ENCODE assay signal across 7 cellular contexts in the genomic region with DNA sequence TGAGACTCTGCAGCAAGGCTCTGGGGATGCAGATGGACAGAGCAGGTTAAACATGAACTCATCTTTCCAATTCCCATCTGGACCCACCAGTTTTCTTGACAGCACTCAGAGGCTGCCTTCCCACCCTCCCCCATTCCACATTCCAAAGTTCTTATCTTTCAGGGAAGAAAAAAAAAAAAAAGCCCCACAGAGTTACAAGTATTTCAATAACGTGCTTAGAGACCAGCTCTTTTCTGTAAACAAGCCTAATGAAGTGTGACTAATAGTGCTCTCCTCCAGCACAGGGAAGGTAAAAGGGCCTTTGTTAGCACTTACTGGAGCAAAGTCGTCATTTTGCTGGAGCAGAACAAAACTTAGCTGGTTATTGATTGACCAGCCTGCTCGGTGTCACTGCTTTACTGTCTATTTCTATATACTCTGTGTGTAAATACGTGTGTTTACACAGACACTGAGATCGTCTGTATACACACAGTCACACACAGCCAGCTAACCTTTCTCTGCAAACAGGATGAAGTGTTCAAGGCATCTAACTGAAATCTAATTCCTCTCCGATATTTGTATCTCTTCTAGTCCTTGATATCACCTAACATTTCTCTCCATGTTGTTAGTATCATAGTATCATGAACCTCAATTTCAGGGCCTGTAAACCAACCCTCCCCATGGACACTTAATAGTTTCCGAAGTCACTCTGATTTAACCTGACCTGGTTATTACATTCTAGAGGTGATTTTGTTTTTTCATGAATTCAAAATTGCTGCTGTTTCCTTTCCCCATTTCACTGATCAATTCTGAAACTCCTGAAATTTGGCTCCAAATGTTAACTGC.
DNase-seq lines count a peak whose midpoint lies in the region; ATAC-seq, FAIRE-seq and TF ChIP-seq lines count a peak whose summit lies in the region.

No MANE protein-coding gene starts in this region.

- no peak overlapping the region for H3K23ac ChIP-seq in H1 (ENCODE audit: insufficient read length)

- no peak overlapping the region for H3K4ac ChIP-seq in H1 (replicated peaks; ENCODE audit: insufficient read length, low read depth, low read length)

- WGBS in H1 (ENCODE audit: extremely low coverage in 1 of 2, insufficient coverage in 1 of 2, insufficient read length in 1 of 2, insufficient replicate concordance in 2 of 2, low coverage in 1 of 2, low lambda C conversion rate in 2 of 2, missing lambda C conversion rate in 1 of 2), 2 experiments = 33% methylated on average over 7 of the region's 7 CpGs; no CpG with 5 or more reads in 1 of the 2 experiments

- no peak for FAIRE-seq in H1 (lab: Jason Lieb, UNC)

- H3K79me2 ChIP-seq in H1 (ENCODE audit: control insufficient read depth in 1 of 2, insufficient read depth in 2 of 2, low read length in 2 of 2) = peaks cover 0 to 75% of the 10 kb centered on the region in 2 experiments; a peak in 3 of 4 replicates

- TF ChIP-seq CTCF in H1 (IDR thresholded peaks at IDR 0.05; ENCODE audit: control extremely low read depth in 1 of 3, insufficient read depth in 1 of 3, low read depth in 1 of 3, low read length in 3 of 3) (no peak), mesothelial cell of epicardium (IDR thresholded peaks at IDR 0.05; ENCODE audit: unreplicated experiment) (no peak), GM20000 (IDR thresholded peaks at IDR 0.05; ENCODE audit: extremely low read depth, missing control alignments) (no peak)

- H3K9me3 ChIP-seq in H1 (ENCODE audit: insufficient read depth in 2 of 2, low read depth in 1 of 2, low read length in 1 of 2) = no peaks in the 10 kb centered on the region

- peak; percentile 63 for ATAC-seq in HG02759 (IDR thresholded peaks at IDR 0.05; ENCODE audit: unreplicated experiment)
- ATAC-seq in HG02610 (IDR thresholded peaks at IDR 0.05; ENCODE audit: unreplicated experiment) = no peak

- no peak overlapping the region for H2AFZ ChIP-seq in H1 (ENCODE audit: low read length)

- DNase-seq in NCI-H748 treated with DMSO at 0.1 percent for 48 hours (lab: John Stamatoyannopoulos, UW) (peak; percentile 93), H1 (ENCODE audit: low read depth in 1 of 2, low spot score in 2 of 2) (peak in 1 of 2 experiments; percentile 58), mesothelial cell of epicardium (ENCODE audit: low spot score in 2 of 2, unreplicated experiment in 2 of 2) (no peak), GM20000 (ENCODE audit: low spot score) (no peak), erythroblast (lab: John Stamatoyannopoulos, UW) (no peak)

- H3K36me3 ChIP-seq in H1 (ENCODE audit: control insufficient read depth in 2 of 4, insufficient read depth in 4 of 4, low read length in 3 of 4) = no peaks in the 10 kb centered on the region; a peak in 1 of 8 replicates

- H3K4me3 ChIP-seq in H1 (ENCODE audit: extremely low read depth in 1 of 4, insufficient read depth in 2 of 4, low read depth in 3 of 4, low read length in 4 of 4) = peak overlapping the region in 1 of 4 experiments; percentile 36; a peak in 1 of 8 replicates

- no peak overlapping the region for H3K56ac ChIP-seq in H1 (replicated peaks; ENCODE audit: insufficient read length, low read depth, low read length)

- H2BK120ac ChIP-seq in H1 (replicated peaks; ENCODE audit: low read depth, low read length) = peak overlapping the region; percentile 52

- peaks cover 11% of the 10 kb centered on the region for H3K79me1 ChIP-seq in H1 (ENCODE audit: low read depth, low read length)

- no peaks in the 10 kb centered on the region for H3K27me3 Mint-ChIP-seq in mesothelial cell of epicardium (ENCODE audit: low read depth)

- no peak for TF ChIP-seq RAD21 in H1 (IDR thresholded peaks at IDR 0.05 in 1 of 2, conservative IDR thresholded peaks at IDR 0.05 in 1 of 2; ENCODE audit: low read depth in 2 of 2, low read length in 2 of 2)

- H2BK12ac ChIP-seq in H1 (ENCODE audit: low read depth, low read length) = peak overlapping the region; percentile 95

- no peak overlapping the region for H2BK15ac ChIP-seq in H1 (ENCODE audit: low read length)

- TF ChIP-seq POLR2A in H1 (IDR thresholded peaks at IDR 0.05; ENCODE audit: control extremely low read depth in 1 of 2, low read depth in 2 of 2, low read length in 2 of 2) (no peak), erythroblast (IDR thresholded peaks at IDR 0.05; ENCODE audit: low read length) (no peak)

- peak overlapping the region; percentile 5 for H3K4me3 Mint-ChIP-seq in mesothelial cell of epicardium

- H3K18ac ChIP-seq in H1 (ENCODE audit: extremely low read depth, low read length) = no peak overlapping the region; the same call in 1 of the 2 replicates

- no peak overlapping the region for H3K27ac ChIP-seq in H1 (ENCODE audit: low read depth, low read length)

- H3K9me3 Mint-ChIP-seq in mesothelial cell of epicardium = no peaks in the 10 kb centered on the region

- no peak overlapping the region for H3K14ac ChIP-seq in H1 (ENCODE audit: insufficient read length)

- POLR2A ChIA-PET in H1 (lab: Charles Lee; ENCODE audit: partially characterized antibody) = interaction anchor here (0.8 to 3.2 kb wide), 4 partner anchors 9 to 77 kb away, joined by 3 to 12 read pairs (median 6); no protein-coding TSS in a partner anchor

- peak overlapping the region; percentile 56 to 62 for H3K4me2 ChIP-seq in H1 (ENCODE audit: insufficient read depth in 1 of 2, low read depth in 2 of 2, low read length in 2 of 2)

- H4K91ac ChIP-seq in H1 (replicated peaks; ENCODE audit: insufficient read length, low read length) = no peak overlapping the region

- peak overlapping the region; percentile 93; the same call in 1 of the 2 replicates for H2AK5ac ChIP-seq in H1 (ENCODE audit: low read depth, low read length)

- CTCF ChIA-PET in H1 (lab: Charles Lee; ENCODE audit: partially characterized antibody) = interaction anchor here (0.8 to 1.7 kb wide), 9 partner anchors 12 to 574 kb away, joined by 3 to 6 read pairs (median 3); no protein-coding TSS in a partner anchor

- H3K9ac ChIP-seq in H1 (replicated peaks in 1 of 4; ENCODE audit: extremely low read depth in 1 of 4, low read depth in 3 of 4, low read length in 3 of 4) = no peak overlapping the region

- peak in 1 of 2 experiments; percentile 85; a peak in 1 of 3 replicates for TF ChIP-seq EP300 in H1 (IDR thresholded peaks at IDR 0.05; ENCODE audit: borderline replicate concordance in 1 of 2, low read depth in 2 of 2, low read length in 2 of 2)

- peaks cover 4 to 11% of the 10 kb centered on the region in 2 experiments for H4K20me1 ChIP-seq in H1 (replicated peaks in 1 of 2; ENCODE audit: control insufficient read depth in 1 of 2, insufficient read depth in 2 of 2, low read length in 2 of 2)

- H3K23me2 ChIP-seq in H1 (ENCODE audit: low read depth, low read length) = no peaks in the 10 kb centered on the region; the same call in 1 of the 2 replicates

- H3K36me3 Mint-ChIP-seq in mesothelial cell of epicardium = no peaks in the 10 kb centered on the region

- no peak overlapping the region for H4K5ac ChIP-seq in H1 (ENCODE audit: insufficient read length, low read depth, low read length)

- no peaks in the 10 kb centered on the region; a peak in 1 of 7 replicates for H3K27me3 ChIP-seq in H1 (replicated peaks in 1 of 4; ENCODE audit: control insufficient read depth in 3 of 4, extremely low read depth in 1 of 4, insufficient read depth in 3 of 4, low read length in 3 of 4)

- no peak overlapping the region for H2BK20ac ChIP-seq in H1 (ENCODE audit: low read length)

- H3K4me1 ChIP-seq in H1 (replicated peaks in 1 of 4; ENCODE audit: control insufficient read depth in 3 of 4, insufficient read depth in 4 of 4, low read length in 3 of 4) = peaks cover 14 to 47% (median 42%) of the 10 kb centered on the region in 4 experiments

- no peak overlapping the region; the same call in 1 of the 2 replicates for H2BK5ac ChIP-seq in H1 (ENCODE audit: low read depth, low read length)

- peak overlapping the region; percentile 93 for H3K27ac Mint-ChIP-seq in mesothelial cell of epicardium

- peaks cover 83% of the 10 kb centered on the region for H3K4me1 Mint-ChIP-seq in mesothelial cell of epicardium

- no peak overlapping the region for H4K8ac ChIP-seq in H1 (ENCODE audit: extremely low read depth, insufficient read depth, low read length)

TF ChIP-seq in H1, 55 proteins besides CTCF, POLR2A, EP300 and RAD21:
- TF ChIP-seq SP1 (IDR thresholded peaks at IDR 0.05; ENCODE audit: low read depth, low read length) = peak; percentile 73
- peak; percentile 75; the same call in 1 of the 2 replicates for TF ChIP-seq TEAD4 (IDR thresholded peaks at IDR 0.05; ENCODE audit: low read depth, low read length)
- peak; percentile 67 to 74; a peak in 1 of 4 replicates for TF ChIP-seq SIN3A (conservative IDR thresholded peaks at IDR 0.05 in 1 of 2, IDR thresholded peaks at IDR 0.05 in 1 of 2; ENCODE audit: low read depth in 1 of 2, low read length in 2 of 2)
- no peak for TF ChIP-seq GABPA (IDR thresholded peaks at IDR 0.05; ENCODE audit: borderline replicate concordance, insufficient read depth, low read length)
- peak in 1 of 2 experiments; percentile 39; a peak in 1 of 4 replicates for TF ChIP-seq HDAC2 (IDR thresholded peaks at IDR 0.05; ENCODE audit: borderline replicate concordance in 1 of 2, low read depth in 2 of 2, low read length in 2 of 2)
- no peak for TF ChIP-seq SP2 (IDR thresholded peaks at IDR 0.05; ENCODE audit: low read length)
- no peak for TF ChIP-seq SIRT6 (IDR thresholded peaks at IDR 0.05; ENCODE audit: low read length)
- TF ChIP-seq TCF12 (IDR thresholded peaks at IDR 0.05; ENCODE audit: low read depth, low read length) = peak; percentile 79; the same call in 1 of the 2 replicates
- peak; percentile 50; the same call in 1 of the 2 replicates for TF ChIP-seq JUND (IDR thresholded peaks at IDR 0.05; ENCODE audit: low read length)
- no peak for TF ChIP-seq MAFK (IDR thresholded peaks at IDR 0.05; ENCODE audit: low read depth, low read length)
- TF ChIP-seq CBX5 (IDR thresholded peaks at IDR 0.05; ENCODE audit: low read depth, low read length) = no peak
